In the genomic region with DNA sequence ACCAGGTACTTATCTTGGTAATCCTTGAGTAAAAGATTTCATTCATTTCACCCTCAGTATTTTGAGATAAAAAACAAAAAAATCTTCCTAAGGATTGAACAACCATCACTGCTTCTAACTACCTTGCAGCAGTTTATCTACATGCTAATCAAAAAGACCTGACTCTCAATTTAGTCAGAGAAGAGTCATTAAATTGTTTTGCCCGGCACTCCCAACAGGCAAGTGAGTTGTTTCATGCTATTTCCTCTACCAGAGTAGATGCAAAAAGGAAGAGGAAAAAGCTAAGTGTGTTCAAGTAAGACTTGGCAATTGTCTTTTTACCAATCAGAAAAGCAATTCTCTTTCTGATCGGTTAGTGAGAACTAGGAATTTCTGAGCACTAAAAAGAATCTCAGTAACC, we compare ENCODE assay signal across 16 cellular contexts. TPM values are rescaled to one million over a fixed set of nuclear protein-coding genes. Genes with fewer than 3 reads are reported as not detected.
A peak's percentile ranks its signal among the peaks of the same experiment; 100 is the strongest.
DNase-seq lines count a peak whose midpoint lies in the region; ATAC-seq, FAIRE-seq and TF ChIP-seq lines count a peak whose summit lies in the region.
"Had no signal": no experiment of that assay in that cellular context is flagged by ENCODE, and none has a peak within 500 bp of the region (broad histone marks: within the 10 kb centered on the region; RNA-seq: fewer than 3 reads in every experiment).

No MANE protein-coding gene starts in this region.

- CTCF ChIA-PET in PC-3 (lab: Charles Lee): no interaction called here
- CTCF ChIA-PET in HEK293T (lab: Yijun Ruan, JAX): no interaction called here

- H3K36me3 ChIP-seq in PC-3 (ENCODE audit: low read depth, low read length): no peaks in the 10 kb centered on the region
- H3K36me3 ChIP-seq: BLaER1 treated with 17β-estradiol and CSF1 and Interleukin-3, amounts not matched to agents 10 nM and 100 nM; HAP-1 had no signal

- no peaks in the 10 kb centered on the region for H3K27me3 ChIP-seq in PC-3 (ENCODE audit: low read length)
- H3K27me3 ChIP-seq: BLaER1 treated with 17β-estradiol and CSF1 and Interleukin-3, amounts not matched to agents 10 nM and 100 nM had no signal

- intact Hi-C loops in PC-3 (cut with micrococcal nuclease): loop anchor here (5.0 kb wide), 1 partner anchor 38 kb away; no protein-coding TSS in a partner anchor
- intact Hi-C loops in left colon (cut with DNase I, micrococcal nuclease): no loop called here

- TF ChIP-seq CTCF in PC-3 (conservative IDR thresholded peaks at IDR 0.05; ENCODE audit: low read depth, low read length) (no peak), type B pancreatic cell (conservative IDR thresholded peaks at IDR 0.05) (no peak)

- peak overlapping the region; percentile 70 for H3K27ac ChIP-seq in PC-3 (ENCODE audit: low read length)
- H3K27ac ChIP-seq: BLaER1 treated with 17β-estradiol and CSF1 and Interleukin-3, amounts not matched to agents 10 nM and 100 nM; GM23248 had no signal

- H3K4me1 ChIP-seq in PC-3 (ENCODE audit: insufficient read depth, low read length): peaks cover 60% of the 10 kb centered on the region
- H3K4me1 ChIP-seq: BLaER1 treated with 17β-estradiol and CSF1 and Interleukin-3, amounts not matched to agents 10 nM and 100 nM; HAP-1 had no signal

- POLR2A ChIA-PET in PC-3 (lab: Charles Lee; ENCODE audit: unreplicated experiment) (no interaction called here), HEK293T (lab: Yijun Ruan, JAX) (no interaction called here)

- H3K79me2 ChIP-seq in PC-3 (ENCODE audit: low read length): peaks cover 23% of the 10 kb centered on the region; the same call in 1 of the 2 replicates

- H3K4me1 Mint-ChIP-seq in type B pancreatic cell (ENCODE audit: unreplicated experiment): peaks cover 32% of the 10 kb centered on the region
- H3K4me1 Mint-ChIP-seq: B cell had no signal

- no TSS peak for BruUV-seq in PC-3 (replicated peaks; lab: Mats Ljungman, UMichigan)

- no peak overlapping the region for H3K9ac ChIP-seq in PC-3 (ENCODE audit: low read length)
- H3K9ac ChIP-seq: BLaER1 treated with 17β-estradiol and CSF1 and Interleukin-3, amounts not matched to agents 10 nM and 100 nM; GM23248 had no signal

- H3K36me3 Mint-ChIP-seq in type B pancreatic cell: peaks cover 5% of the 10 kb centered on the region
- H3K36me3 Mint-ChIP-seq: CD8-positive, alpha-beta T cell had no signal

- H3K9me2 ChIP-seq in PC-3 (replicated peaks; ENCODE audit: low read length): no peaks in the 10 kb centered on the region

- peaks cover 5% of the 10 kb centered on the region for H3F3A ChIP-seq in PC-3 (ENCODE audit: low read length, unreplicated experiment)

- no peaks in the 10 kb centered on the region for H3K27me3 Mint-ChIP-seq in type B pancreatic cell

- H2AFZ ChIP-seq in PC-3 (ENCODE audit: low read length): no peak overlapping the region
- H2AFZ ChIP-seq: GM23248 had no signal

- H3K4me3 Mint-ChIP-seq in type B pancreatic cell: no peak overlapping the region
- H3K4me3 Mint-ChIP-seq: B cell; CD8-positive, alpha-beta T cell had no signal

- no peaks in the 10 kb centered on the region for H4K20me1 ChIP-seq in PC-3 (ENCODE audit: low read length)
- H4K20me1 ChIP-seq: BLaER1 treated with 17β-estradiol and CSF1 and Interleukin-3, amounts not matched to agents 10 nM and 100 nM had no signal

- no peaks in the 10 kb centered on the region for H3K9me3 ChIP-seq in PC-3 (ENCODE audit: low read length)
- H3K9me3 ChIP-seq: BLaER1 treated with 17β-estradiol and CSF1 and Interleukin-3, amounts not matched to agents 10 nM and 100 nM; HAP-1 had no signal

- H3K27ac Mint-ChIP-seq in type B pancreatic cell: peak overlapping the region; percentile 72
- H3K27ac Mint-ChIP-seq: B cell; CD8-positive, alpha-beta T cell had no signal

- no peak overlapping the region for H3K4me3 ChIP-seq in PC-3 (ENCODE audit: low read length)
- H3K4me3 ChIP-seq: BLaER1 treated with 17β-estradiol and CSF1 and Interleukin-3, amounts not matched to agents 10 nM and 100 nM; GM23248; HAP-1 had no signal

- peak; percentile 30 for DNase-seq in PC-3
- no peak for DNase-seq in left colon
- DNase-seq in type B pancreatic cell (ENCODE audit: extremely low spot score, unreplicated experiment): no peak
- DNase-seq in hippocampal formation (lab: John Stamatoyannopoulos, UW): no peak
- no peak for DNase-seq in NK-92 (lab: John Stamatoyannopoulos, UW; ENCODE audit: unreplicated experiment)
- DNase-seq in HEK293T (ENCODE audit: extremely low spot score): no peak
- DNase-seq: 8988T; Calu3; CD8-positive, alpha-beta T cell; DMS79 treated with DMSO at 0.1 percent for 48 hours; GF-D8; GM23248 had no signal

- peaks cover 4% of the 10 kb centered on the region for H3K9me3 Mint-ChIP-seq in type B pancreatic cell
- H3K9me3 Mint-ChIP-seq: CD8-positive, alpha-beta T cell had no signal

- FAIRE-seq in colon (lab: Jason Lieb, UNC): peak; percentile 66

- H3K4me2 ChIP-seq in PC-3 (ENCODE audit: low read length): peak overlapping the region; percentile 26; the same call in 1 of the 2 replicates
- H3K4me2 ChIP-seq: BLaER1 treated with 17β-estradiol and CSF1 and Interleukin-3, amounts not matched to agents 10 nM and 100 nM had no signal

- no peak for ATAC-seq in PC-3
- peak; percentile 50 for ATAC-seq in left colon
- ATAC-seq: CD8-positive, alpha-beta T cell had no signal

TF ChIP-seq in HEK293T, 16 proteins besides CTCF, POLR2A, EP300 and RAD21:
- TF ChIP-seq, protein P1, sequence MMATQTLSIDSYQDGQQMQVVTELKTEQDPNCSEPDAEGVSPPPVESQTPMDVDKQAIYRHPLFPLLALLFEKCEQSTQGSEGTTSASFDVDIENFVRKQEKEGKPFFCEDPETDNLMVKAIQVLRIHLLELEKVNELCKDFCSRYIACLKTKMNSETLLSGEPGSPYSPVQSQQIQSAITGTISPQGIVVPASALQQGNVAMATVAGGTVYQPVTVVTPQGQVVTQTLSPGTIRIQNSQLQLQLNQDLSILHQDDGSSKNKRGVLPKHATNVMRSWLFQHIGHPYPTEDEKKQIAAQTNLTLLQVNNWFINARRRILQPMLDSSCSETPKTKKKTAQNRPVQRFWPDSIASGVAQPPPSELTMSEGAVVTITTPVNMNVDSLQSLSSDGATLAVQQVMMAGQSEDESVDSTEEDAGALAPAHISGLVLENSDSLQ (IDR thresholded peaks at IDR 0.05): no peak
- no peak for TF ChIP-seq NFRKB (IDR thresholded peaks at IDR 0.05)
- no peak for TF ChIP-seq FOXM1 (IDR thresholded peaks at IDR 0.05; ENCODE audit: borderline replicate concordance)
- TF ChIP-seq SUZ12 (IDR thresholded peaks at IDR 0.05): no peak
- TF ChIP-seq ELF4 (IDR thresholded peaks at IDR 0.05): no peak
- no peak for TF ChIP-seq BHLHE40 (IDR thresholded peaks at IDR 0.05; ENCODE audit: borderline replicate concordance)
- no peak for TF ChIP-seq CTBP1 (IDR thresholded peaks at IDR 0.05; ENCODE audit: borderline replicate concordance)

RNA-seq across cellular contexts. Expression of a gene that starts 39.5 kb away (rescaled TPM):
- total RNA-seq in PC-3 (2014; rRNA removed) (10.4 and 10.7 TPM in 2 replicates), left colon (100 to 1,000 TPM; 128 to 139 TPM), type B pancreatic cell (ENCODE audit: low replicate concordance) (51.7 and 130 TPM in 2 replicates)
- total RNA-seq: CD8-positive, alpha-beta T cell; GM23248 had no signal
